Comparison of ENCODE assay signal across 26 cellular contexts in the genomic region with DNA sequence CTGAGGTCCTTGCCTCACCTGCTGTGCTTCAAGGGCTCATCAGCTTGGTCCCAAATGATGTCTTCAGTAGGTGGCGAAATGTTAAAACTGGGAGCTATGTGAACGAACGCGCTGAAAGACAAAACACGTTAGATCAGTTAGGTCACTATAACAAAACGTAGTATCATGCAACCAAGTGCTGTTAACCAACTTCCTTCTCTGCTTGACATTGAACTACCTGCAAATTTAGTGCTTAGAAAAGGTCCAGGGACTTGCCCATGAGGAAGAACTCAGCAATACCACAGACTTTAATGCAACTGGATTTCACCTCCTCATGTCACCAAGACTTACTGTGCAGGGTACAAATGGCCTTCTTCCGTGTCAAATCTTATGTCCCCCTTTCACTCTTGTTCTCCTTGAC. TPM values are rescaled to one million over a fixed set of nuclear protein-coding genes. Genes with fewer than 3 reads are reported as not detected.
DNase-seq lines count a peak whose midpoint lies in the region; ATAC-seq, FAIRE-seq and TF ChIP-seq lines count a peak whose summit lies in the region.
"Had no signal": no experiment of that assay in that cellular context is flagged by ENCODE, and none has a peak within 500 bp of the region (broad histone marks: within the 10 kb centered on the region; RNA-seq: fewer than 3 reads in every experiment).

No MANE protein-coding gene starts in this region.

- DNase-seq in SKM-1 treated with dmso at 0.1 percent for 144 hours (lab: John Stamatoyannopoulos, UW; ENCODE audit: unreplicated experiment) = peak; percentile 6
- DNase-seq in SKM-1 (lab: John Stamatoyannopoulos, UW; ENCODE audit: unreplicated experiment) = no peak
- DNase-seq in CD4-positive, CD25-positive, alpha-beta regulatory T cell = peak in 1 of 3 donors; percentile 35
- no peak for DNase-seq in H1 (ENCODE audit: low read depth in 1 of 2, low spot score in 2 of 2)
- no peak for DNase-seq in H9
- DNase-seq in NCI-H748 treated with DMSO at 0.1 percent for 48 hours (lab: John Stamatoyannopoulos, UW) = no peak
- DNase-seq: 8988T; activated effector memory CD4-positive, alpha-beta T cell treated with anti-CD3 and anti-CD28 coated beads, Interleukin-2, amount 50 U/mL, for 16 hours; BE2C; GDM1; hippocampal formation; NCI-H1105; NCI-H2081 treated with DMSO at 0.1 percent for 48 hours; NCI-H510A treated with DMSO at 0.1 percent for 48 hours; nephron progenitor cell; PC-9; stimulated activated CD4-positive, alpha-beta T cell treated with anti-CD3 and anti-CD28 coated beads, Interleukin-4, amount 100 ng/mL, for 1 hour had no signal

- no peak overlapping the region for H4K5ac ChIP-seq in H1 (ENCODE audit: insufficient read length, low read depth, low read length)
- no peak overlapping the region for H4K5ac ChIP-seq in H9 (ENCODE audit: insufficient read length, low read depth, low read length)

- H3K79me2 ChIP-seq in SU-DHL-6 (ENCODE audit: insufficient read depth, low read length) (peaks cover 24% of the 10 kb centered on the region; the same call in 1 of the 2 replicates), H1 (ENCODE audit: control insufficient read depth in 1 of 2, insufficient read depth in 2 of 2, low read length in 2 of 2) (no peaks in the 10 kb centered on the region), H9 (ENCODE audit: insufficient read depth, low read length) (no peaks in the 10 kb centered on the region)

- no peak for ATAC-seq in CD4-positive, CD25-positive, alpha-beta regulatory T cell (ENCODE audit: low read depth in 2 of 2)
- no peak for ATAC-seq in GM21619 (IDR thresholded peaks at IDR 0.05; ENCODE audit: unreplicated experiment)
- ATAC-seq: GM12878 had no signal

- H4K8ac ChIP-seq in H1 (ENCODE audit: extremely low read depth, insufficient read depth, low read length) (no peak overlapping the region), H9 (replicated peaks; ENCODE audit: insufficient read length, low read depth, low read length) (no peak overlapping the region)

- H3K36me3 ChIP-seq in CD4-positive, CD25-positive, alpha-beta regulatory T cell (ENCODE audit: control insufficient read depth, insufficient read depth, low read length) = peaks cover 3% of the 10 kb centered on the region
- H3K36me3 ChIP-seq in SU-DHL-6 (ENCODE audit: low read length) (peaks cover 4% of the 10 kb centered on the region; the same call in 1 of the 2 replicates), H1 (ENCODE audit: control insufficient read depth in 2 of 4, insufficient read depth in 4 of 4, low read length in 3 of 4) (no peaks in the 10 kb centered on the region)
- H3K36me3 ChIP-seq: BE2C, SJSA1, suprapubic skin had no signal

- H4K20me1 ChIP-seq in SU-DHL-6 (ENCODE audit: low read depth, low read length) (no peaks in the 10 kb centered on the region), H1 (replicated peaks in 1 of 2; ENCODE audit: control insufficient read depth in 1 of 2, insufficient read depth in 2 of 2, low read length in 2 of 2) (no peaks in the 10 kb centered on the region), H9 (ENCODE audit: control insufficient read depth, insufficient read depth, insufficient read length) (no peaks in the 10 kb centered on the region)

- H3K14ac ChIP-seq in H1 (ENCODE audit: insufficient read length) = no peak overlapping the region
- no peak overlapping the region for H3K14ac ChIP-seq in H9 (ENCODE audit: insufficient read depth, low read length)

- no peak for TF ChIP-seq CTCF in SU-DHL-6 (IDR thresholded peaks at IDR 0.05; ENCODE audit: insufficient read depth, low read length, poor library complexity, severe bottlenecking)
- no peak for TF ChIP-seq CTCF in H1 (IDR thresholded peaks at IDR 0.05; ENCODE audit: control extremely low read depth in 1 of 3, insufficient read depth in 1 of 3, low read depth in 1 of 3, low read length in 3 of 3)
- TF ChIP-seq CTCF in H9 (conservative IDR thresholded peaks at IDR 0.05) = no peak

- CTCF ChIA-PET in H1 (lab: Charles Lee; ENCODE audit: partially characterized antibody) = interaction anchor here (1.3 to 4.0 kb wide), 4 partner anchors 8 to 331 kb away, joined by 3 to 27 read pairs (median 6); no protein-coding TSS in a partner anchor

- peaks cover 58% of the 10 kb centered on the region for H3F3A ChIP-seq in SU-DHL-6 (ENCODE audit: insufficient read depth)

- TF ChIP-seq EP300 in H1 (IDR thresholded peaks at IDR 0.05; ENCODE audit: borderline replicate concordance in 1 of 2, low read depth in 2 of 2, low read length in 2 of 2) = no peak

- POLR2A ChIA-PET in H1 (lab: Charles Lee; ENCODE audit: partially characterized antibody) = interaction anchor here (1.0 kb wide), 1 partner anchor 99 kb away, joined by 3 read pairs; no protein-coding TSS in a partner anchor

- H3K36me3 Mint-ChIP-seq in CD4-positive, CD25-positive, alpha-beta regulatory T cell = peaks cover 20% of the 10 kb centered on the region
- H3K36me3 Mint-ChIP-seq in H9 (ENCODE audit: insufficient read depth in 1 of 3, low read depth in 3 of 3) = peaks cover 0 to 14% (median 0%) of the 10 kb centered on the region in 3 experiments; a peak in 1 of 7 replicates

- no peak overlapping the region for H2BK120ac ChIP-seq in H1 (replicated peaks; ENCODE audit: low read depth, low read length)
- H2BK120ac ChIP-seq in H9 (ENCODE audit: low read depth, low read length, poor library complexity, severe bottlenecking) = no peak overlapping the region

- no peak overlapping the region for H4K91ac ChIP-seq in H1 (replicated peaks; ENCODE audit: insufficient read length, low read length)
- H4K91ac ChIP-seq in H9 (ENCODE audit: insufficient read length, low read depth, low read length) = no peak overlapping the region

- peak overlapping the region; percentile 66 to 99 (median 93) for H3K27ac Mint-ChIP-seq in CD4-positive, CD25-positive, alpha-beta regulatory T cell
- H3K27ac Mint-ChIP-seq in H9 = no peak overlapping the region
- H3K27ac Mint-ChIP-seq: nephron progenitor cell had no signal

- H2BK5ac ChIP-seq in H1 (ENCODE audit: low read depth, low read length) = no peak overlapping the region
- no peak overlapping the region for H2BK5ac ChIP-seq in H9 (ENCODE audit: insufficient read length, low read length)

- H3K27me3 ChIP-seq in CD4-positive, CD25-positive, alpha-beta regulatory T cell (ENCODE audit: control insufficient read depth, insufficient read depth, low read length) = no peaks in the 10 kb centered on the region
- no peaks in the 10 kb centered on the region for H3K27me3 ChIP-seq in SU-DHL-6 (ENCODE audit: low read length)
- H3K27me3 ChIP-seq in H1 (replicated peaks in 1 of 4; ENCODE audit: control insufficient read depth in 3 of 4, extremely low read depth in 1 of 4, insufficient read depth in 3 of 4, low read length in 3 of 4) = no peaks in the 10 kb centered on the region
- H3K27me3 ChIP-seq in H9 (ENCODE audit: insufficient read depth, low read length) = no peaks in the 10 kb centered on the region
- H3K27me3 ChIP-seq: SJSA1, suprapubic skin had no signal

- H2AFZ ChIP-seq in SU-DHL-6 (ENCODE audit: low read depth, low read length, severe bottlenecking) (no peak overlapping the region), H1 (ENCODE audit: low read length) (no peak overlapping the region), H9 (ENCODE audit: low read length) (no peak overlapping the region)
- H2AFZ ChIP-seq: PC-9 had no signal

- TF ChIP-seq POLR2A in H1 (IDR thresholded peaks at IDR 0.05; ENCODE audit: control extremely low read depth in 1 of 2, low read depth in 2 of 2, low read length in 2 of 2) = no peak

- H2BK15ac ChIP-seq in H1 (ENCODE audit: low read length) = no peak overlapping the region
- no peak overlapping the region for H2BK15ac ChIP-seq in H9 (ENCODE audit: low read depth, low read length)

- 67% methylated on average over 7 of the region's 7 CpGs; no CpG with 5 or more reads in 1 of the 2 experiments for WGBS in H1 (ENCODE audit: extremely low coverage in 1 of 2, insufficient coverage in 1 of 2, insufficient read length in 1 of 2, insufficient replicate concordance in 2 of 2, low coverage in 1 of 2, low lambda C conversion rate in 2 of 2, missing lambda C conversion rate in 1 of 2), 2 experiments
- no CpG with 5 or more reads among the region's 7 CpGs for WGBS in H9 (ENCODE audit: extremely low coverage, insufficient read length, low lambda C conversion rate)

- H3K4me1 Mint-ChIP-seq in CD4-positive, CD25-positive, alpha-beta regulatory T cell = peaks cover 18 to 86% (median 52%) of the 10 kb centered on the region in 4 donors
- peaks cover 5 to 11% of the 10 kb centered on the region in 2 experiments for H3K4me1 Mint-ChIP-seq in H9

- H3K18ac ChIP-seq in H1 (ENCODE audit: extremely low read depth, low read length) (no peak overlapping the region), H9 (ENCODE audit: insufficient read length, low read depth, low read length) (no peak overlapping the region)

- H3K9me2 ChIP-seq in SU-DHL-6 (replicated peaks; ENCODE audit: insufficient read depth, low read length) = no peaks in the 10 kb centered on the region

- H3K27me3 Mint-ChIP-seq in CD4-positive, CD25-positive, alpha-beta regulatory T cell = peaks cover 52% of the 10 kb centered on the region
- no peaks in the 10 kb centered on the region for H3K27me3 Mint-ChIP-seq in H9 (ENCODE audit: low read depth)

- H3K4me3 ChIP-seq in CD4-positive, CD25-positive, alpha-beta regulatory T cell (ENCODE audit: low read depth, low read length) = no peak overlapping the region
- no peak overlapping the region for H3K4me3 ChIP-seq in SU-DHL-6 (ENCODE audit: insufficient read depth, low read length, poor library complexity, severe bottlenecking)
- no peak overlapping the region for H3K4me3 ChIP-seq in H1 (ENCODE audit: extremely low read depth in 1 of 4, insufficient read depth in 2 of 4, low read depth in 3 of 4, low read length in 4 of 4)
- H3K4me3 ChIP-seq: coronary artery, GM12878, PC-9, SJSA1, suprapubic skin had no signal

- H3K23me2 ChIP-seq in H1 (ENCODE audit: low read depth, low read length) (no peaks in the 10 kb centered on the region), H9 (ENCODE audit: insufficient read length, low read depth, low read length, poor library complexity, severe bottlenecking) (no peaks in the 10 kb centered on the region)

- no peak overlapping the region for H3K9ac ChIP-seq in SU-DHL-6 (ENCODE audit: low read length)
- H3K9ac ChIP-seq in H1 (replicated peaks in 1 of 4; ENCODE audit: extremely low read depth in 1 of 4, low read depth in 3 of 4, low read length in 3 of 4) = no peak overlapping the region
- no peak overlapping the region for H3K9ac ChIP-seq in H9 (ENCODE audit: extremely low read depth, insufficient read length, low read length)
- H3K9ac ChIP-seq: KMS-11 had no signal

- H3K79me1 ChIP-seq in H1 (ENCODE audit: low read depth, low read length) = no peaks in the 10 kb centered on the region
- no peaks in the 10 kb centered on the region for H3K79me1 ChIP-seq in H9 (ENCODE audit: insufficient read depth, low read depth, low read length, poor library complexity, severe bottlenecking)

- H2BK20ac ChIP-seq in H1 (ENCODE audit: low read length) (no peak overlapping the region), H9 (ENCODE audit: low read depth, low read length, poor library complexity, severe bottlenecking) (no peak overlapping the region)

- FAIRE-seq in H1 (lab: Jason Lieb, UNC) = peak; percentile 36
- FAIRE-seq: endothelial cell of umbilical vein, GM12878, TTC549 had no signal

- no peaks in the 10 kb centered on the region for H3K9me3 ChIP-seq in CD4-positive, CD25-positive, alpha-beta regulatory T cell (ENCODE audit: control insufficient read depth in 2 of 2, low read length in 2 of 2)
- H3K9me3 ChIP-seq in SU-DHL-6 (ENCODE audit: insufficient read depth, low read length) (no peaks in the 10 kb centered on the region), H1 (ENCODE audit: insufficient read depth in 2 of 2, low read depth in 1 of 2, low read length in 1 of 2) (no peaks in the 10 kb centered on the region; a peak in 1 of 4 replicates), H9 (ENCODE audit: control insufficient read depth, low read depth, low read length) (no peaks in the 10 kb centered on the region)
- H3K9me3 ChIP-seq: BE2C, SJSA1, suprapubic skin had no signal

- TF ChIP-seq RAD21 in H1 (IDR thresholded peaks at IDR 0.05 in 1 of 2, conservative IDR thresholded peaks at IDR 0.05 in 1 of 2; ENCODE audit: low read depth in 2 of 2, low read length in 2 of 2) = no peak

- H3K23ac ChIP-seq in H1 (ENCODE audit: insufficient read length) = no peak overlapping the region
- H3K23ac ChIP-seq in H9 (ENCODE audit: insufficient read length, low read depth, low read length) = no peak overlapping the region

- H2AK5ac ChIP-seq in H1 (ENCODE audit: low read depth, low read length) = no peak overlapping the region
- no peak overlapping the region for H2AK5ac ChIP-seq in H9 (ENCODE audit: insufficient read length, low read length)

- peaks cover 38% of the 10 kb centered on the region for H3K4me1 ChIP-seq in CD4-positive, CD25-positive, alpha-beta regulatory T cell (ENCODE audit: control insufficient read depth, insufficient read depth, low read length, poor library complexity, severe bottlenecking)
- H3K4me1 ChIP-seq in H1 (replicated peaks in 1 of 4; ENCODE audit: control insufficient read depth in 3 of 4, insufficient read depth in 4 of 4, low read length in 3 of 4) (peaks cover 0 to 3% (median 1%) of the 10 kb centered on the region in 4 experiments; a peak in 2 of 7 replicates), H9 (ENCODE audit: insufficient read depth, low read length) (no peaks in the 10 kb centered on the region)
- H3K4me1 ChIP-seq: BE2C, SJSA1, suprapubic skin had no signal

- peak overlapping the region; percentile 56 for H3K27ac ChIP-seq in CD4-positive, CD25-positive, alpha-beta regulatory T cell (ENCODE audit: insufficient read depth, low read length, poor library complexity, severe bottlenecking)
- H3K27ac ChIP-seq in SU-DHL-6 (ENCODE audit: low read depth, low read length) (peak overlapping the region; percentile 97), H1 (ENCODE audit: low read depth, low read length) (no peak overlapping the region), H9 (ENCODE audit: insufficient read length, low read depth, low read length) (no peak overlapping the region)
- H3K27ac ChIP-seq: coronary artery, KMS-11, PC-9, SJSA1, suprapubic skin had no signal

- H3K4me2 ChIP-seq in SU-DHL-6 (ENCODE audit: low read depth, low read length, poor library complexity, severe bottlenecking) (peak overlapping the region; percentile 76), H1 (ENCODE audit: insufficient read depth in 1 of 2, low read depth in 2 of 2, low read length in 2 of 2) (no peak overlapping the region), H9 (ENCODE audit: insufficient read depth, insufficient read length, low read length) (no peak overlapping the region)
- H3K4me2 ChIP-seq: KMS-11, PC-9 had no signal

- peaks cover 0 to 9% (median 0%) of the 10 kb centered on the region in 7 donors for H3K9me3 Mint-ChIP-seq in CD4-positive, CD25-positive, alpha-beta regulatory T cell
- H3K9me3 Mint-ChIP-seq in H9 = peaks cover 0 to 4% of the 10 kb centered on the region in 2 experiments; a peak in 1 of 5 replicates

- H3T11ph ChIP-seq in H9 (ENCODE audit: low read length) = no peak overlapping the region

- peak overlapping the region; percentile 2 to 72 (median 40) for H3K4me3 Mint-ChIP-seq in CD4-positive, CD25-positive, alpha-beta regulatory T cell
- no peak overlapping the region for H3K4me3 Mint-ChIP-seq in H9
- H3K4me3 Mint-ChIP-seq: nephron progenitor cell had no signal

- H2BK12ac ChIP-seq in H1 (ENCODE audit: low read depth, low read length) = no peak overlapping the region
- no peak overlapping the region for H2BK12ac ChIP-seq in H9 (ENCODE audit: insufficient read length, low read depth, low read length)

- H3K4ac ChIP-seq in H1 (replicated peaks; ENCODE audit: insufficient read length, low read depth, low read length) (no peak overlapping the region), H9 (ENCODE audit: low read depth, low read length) (no peak overlapping the region)

- H3K56ac ChIP-seq in H1 (replicated peaks; ENCODE audit: insufficient read length, low read depth, low read length) (no peak overlapping the region), H9 (ENCODE audit: insufficient read length, low read depth, low read length) (no peak overlapping the region)

RNA-seq across cellular contexts. Expression of a gene that starts 24.8 kb away (rescaled TPM):
- 51.3 TPM for total RNA-seq in CD4-positive, CD25-positive, alpha-beta regulatory T cell
- 10 to 100 TPM in 1 of 4 donors, 1 to 10 TPM in 3; 3.8 to 12.2 (median 5.7) TPM for polyA plus RNA-seq in CD4-positive, CD25-positive, alpha-beta regulatory T cell
- 5.9 and 8.0 TPM in 2 replicates for total RNA-seq in H1 (2021; fragmentation: NEBNext Ultra II Directional; extraction: Animal tissue kit (Norgen Biotek cat#: 25700))
- 1.8 and 1.9 TPM in 2 replicates for polyA plus RNA-seq in H1 (2011; rRNA removed)
- polyA plus RNA-seq in H1 (2011; cell fraction: cytosol; rRNA removed) = 1.6 TPM
- 3.7 TPM for polyA plus RNA-seq in H1 (2011; cell fraction: nucleus; rRNA removed)
- polyA plus RNA-seq in H1 (2012, experiment 1 of 2) = 1.8 to 3.4 TPM (median 2.7 TPM) in 4 replicates
- 0.37 TPM for polyA plus RNA-seq in H1 (2012, experiment 2 of 2)
- polyA plus RNA-seq in H1 (2013, experiment 1 of 2) = 1.2 TPM
- 0.88 TPM for polyA plus RNA-seq in H1 (2013, experiment 2 of 2)
- polyA minus RNA-seq in H1 (2011; rRNA and poly(A)+ RNA removed) = 6.7 and 10.3 TPM in 2 replicates
- polyA minus RNA-seq in H1 (2011; cell fraction: cytosol; rRNA and poly(A)+ RNA removed) = 2.6 TPM
- 23.8 TPM for polyA minus RNA-seq in H1 (2011; cell fraction: nucleus; rRNA and poly(A)+ RNA removed)
- total RNA-seq in H9 (2021) = 2.0 and 2.6 TPM in 2 replicates

Comparison
In these comparisons a context has a peak if more than half of its experiments do, and no peak if none do; other contexts are left out.
1. H3K27ac ChIP-seq: peak in CD4-positive, CD25-positive, alpha-beta regulatory T cell (single experiment) and SU-DHL-6 (single experiment); none in H1 (single experiment) and H9 (single experiment).
2. H3K27ac Mint-ChIP-seq: peak in CD4-positive, CD25-positive, alpha-beta regulatory T cell (3 of 3); none in H9 (0 of 3).
3. H3K4me3 Mint-ChIP-seq: peak in CD4-positive, CD25-positive, alpha-beta regulatory T cell (4 of 4); none in H9 (0 of 2).